In genomic region chr21:43399595-43400015, GRCh38 we compare ENCODE assay signal across 7 cellular contexts. TPM values are rescaled to one million over a fixed set of nuclear protein-coding genes. Genes with fewer than 3 reads are reported as not detected.
DNase-seq lines count a peak whose midpoint lies in the region; ATAC-seq, FAIRE-seq and TF ChIP-seq lines count a peak whose summit lies in the region.
"Not testable (repeated sequence)": the region's sequence is repeated elsewhere in the genome, so short reads cannot be mapped to it uniquely, and the experiment has no call there.

No MANE protein-coding gene starts in this region.

- not testable (repeated sequence) for H3K4me1 Mint-ChIP-seq in CD8-positive, alpha-beta T cell (ENCODE audit: low read depth); activated CD4-positive, alpha-beta T cell treated with anti-CD3 and anti-CD28 coated beads for 36 hours; natural killer cell treated with Interleukin-12 subunit alpha and Interleukin-12 subunit beta and Interleukin-15 and Interleukin-18, amount 100 ng/mL, for 72 hours (ENCODE audit: low read depth in 2 of 2)

- not testable (repeated sequence) for H2AFZ ChIP-seq in GM12878 (ENCODE audit: control insufficient read depth, low read depth, low read length)

- not testable (repeated sequence) for H3K36me3 Mint-ChIP-seq in CD8-positive, alpha-beta T cell; activated CD4-positive, alpha-beta T cell treated with anti-CD3 and anti-CD28 coated beads for 36 hours (ENCODE audit: low read depth); natural killer cell treated with Interleukin-12 subunit alpha and Interleukin-12 subunit beta and Interleukin-15 and Interleukin-18, amount 100 ng/mL, for 72 hours

- RAD21 ChIA-PET in GM12878 (lab: Charles Lee; ENCODE audit: unreplicated experiment): not testable (repeated sequence)

- not testable (repeated sequence) for H3K27ac Mint-ChIP-seq in CD8-positive, alpha-beta T cell; activated CD4-positive, alpha-beta T cell treated with anti-CD3 and anti-CD28 coated beads for 36 hours; natural killer cell treated with Interleukin-12 subunit alpha and Interleukin-12 subunit beta and Interleukin-15 and Interleukin-18, amount 100 ng/mL, for 72 hours

- BruUV-seq in GM12878 (replicated peaks; lab: Mats Ljungman, UMichigan): not testable (repeated sequence)

- not testable (repeated sequence) for H3K27me3 Mint-ChIP-seq in CD8-positive, alpha-beta T cell (ENCODE audit: low read depth); activated CD4-positive, alpha-beta T cell treated with anti-CD3 and anti-CD28 coated beads for 36 hours; natural killer cell treated with Interleukin-12 subunit alpha and Interleukin-12 subunit beta and Interleukin-15 and Interleukin-18, amount 100 ng/mL, for 72 hours

- H3K9me3 Mint-ChIP-seq in CD8-positive, alpha-beta T cell; activated CD4-positive, alpha-beta T cell treated with anti-CD3 and anti-CD28 coated beads for 36 hours (ENCODE audit: low read depth); natural killer cell treated with Interleukin-12 subunit alpha and Interleukin-12 subunit beta and Interleukin-15 and Interleukin-18, amount 100 ng/mL, for 72 hours: not testable (repeated sequence)

- H3K4me2 ChIP-seq in GM12878 (ENCODE audit: control insufficient read depth, insufficient read depth): not testable (repeated sequence)

- not testable (repeated sequence) for DNase-seq in CD8-positive, alpha-beta T cell; activated CD4-positive, alpha-beta T cell treated with anti-CD3 and anti-CD28 coated beads for 36 hours; GM12878 (ENCODE audit: low read depth, low spot score); left ventricle myocardium superior; natural killer cell treated with Interleukin-12 subunit alpha and Interleukin-12 subunit beta and Interleukin-15 and Interleukin-18, amount 100 ng/mL, for 72 hours (ENCODE audit: low spot score)

- H3K9me3 ChIP-seq in CD8-positive, alpha-beta T cell (ENCODE audit: low read length); GM12878 (replicated peaks; ENCODE audit: control insufficient read depth, insufficient read depth, low read length): not testable (repeated sequence)

- not testable (repeated sequence) for TF ChIP-seq EP300 in GM12878 (IDR thresholded peaks at IDR 0.05; ENCODE audit: borderline replicate concordance in 1 of 2, control insufficient read depth in 1 of 2, low read depth in 2 of 2, low read length in 2 of 2)

- peak; percentile 7 for FAIRE-seq in GM12878 (lab: Jason Lieb, UNC)

- no CpG with 5 or more reads among the region's 15 CpGs for WGBS in GM12878 (ENCODE audit: insufficient coverage, insufficient replicate concordance, low lambda C conversion rate, missing lambda C conversion rate)

- not testable (repeated sequence) for TF ChIP-seq CTCF in CD8-positive, alpha-beta T cell (IDR thresholded peaks at IDR 0.05); GM12878 (IDR thresholded peaks at IDR 0.05 in 2 of 3, conservative IDR thresholded peaks at IDR 0.05 in 1 of 3; ENCODE audit: control insufficient read depth in 2 of 3, extremely low read depth in 1 of 3, insufficient read depth in 1 of 3, low read depth in 3 of 3, low read length in 3 of 3)

- peak; percentile 71 for ATAC-seq in CD8-positive, alpha-beta T cell
- peak; percentile 46 for ATAC-seq in GM19463 (IDR thresholded peaks at IDR 0.05; ENCODE audit: unreplicated experiment)
- ATAC-seq in HG03354 (IDR thresholded peaks at IDR 0.05; ENCODE audit: poor library complexity, severe bottlenecking, unreplicated experiment): peak; percentile 42
- peak; percentile 36 for ATAC-seq in activated CD4-positive, alpha-beta T cell treated with anti-CD3 and anti-CD28 coated beads for 36 hours
- peak; percentile 80 for ATAC-seq in GM12878
- peak; percentile 69 for ATAC-seq in left ventricle myocardium superior
- ATAC-seq in natural killer cell treated with Interleukin-12 subunit alpha and Interleukin-12 subunit beta and Interleukin-15 and Interleukin-18, amount 100 ng/mL, for 72 hours: peak; percentile 66 to 69

- not testable (repeated sequence) for TF ChIP-seq POLR2A in GM12878 (IDR thresholded peaks at IDR 0.05; ENCODE audit: low read depth, low read length)

- not testable (repeated sequence) for H3K4me3 ChIP-seq in CD8-positive, alpha-beta T cell (ENCODE audit: low read depth, low read length); GM12878

- not testable (repeated sequence) for H3K4me3 Mint-ChIP-seq in CD8-positive, alpha-beta T cell; activated CD4-positive, alpha-beta T cell treated with anti-CD3 and anti-CD28 coated beads for 36 hours; natural killer cell treated with Interleukin-12 subunit alpha and Interleukin-12 subunit beta and Interleukin-15 and Interleukin-18, amount 100 ng/mL, for 72 hours

- H3K27ac ChIP-seq in CD8-positive, alpha-beta T cell (ENCODE audit: low read depth, low read length); GM12878 (ENCODE audit: control insufficient read depth, insufficient read depth): not testable (repeated sequence)

- CTCF ChIA-PET in CD8-positive, alpha-beta T cell (lab: Charles Lee); activated CD4-positive, alpha-beta T cell treated with anti-CD3 and anti-CD28 coated beads for 36 hours (lab: Charles Lee); GM12878 (lab: Yijun Ruan, JAX): not testable (repeated sequence)

- H3K9ac ChIP-seq in GM12878 (ENCODE audit: control insufficient read depth, insufficient read depth, low read length): not testable (repeated sequence)

- H3K36me3 ChIP-seq in CD8-positive, alpha-beta T cell (ENCODE audit: insufficient read depth, low read length); GM12878 (ENCODE audit: control insufficient read depth in 2 of 2, insufficient read depth in 2 of 2, low read length in 1 of 2): not testable (repeated sequence)

- not testable (repeated sequence) for H4K20me1 ChIP-seq in GM12878 (ENCODE audit: control insufficient read depth, insufficient read depth)

- in situ Hi-C loops in GM12878 (cut with MboI): not testable (repeated sequence)

- POLR2A ChIA-PET in CD8-positive, alpha-beta T cell (lab: Charles Lee); activated CD4-positive, alpha-beta T cell treated with anti-CD3 and anti-CD28 coated beads for 36 hours (lab: Charles Lee); GM12878 (lab: Charles Lee): not testable (repeated sequence)

- H3K27me3 ChIP-seq in CD8-positive, alpha-beta T cell (ENCODE audit: insufficient read depth, low read length); GM12878 (replicated peaks in 1 of 2; ENCODE audit: control insufficient read depth in 2 of 2, insufficient read depth in 2 of 2, low read length in 1 of 2): not testable (repeated sequence)

- SMC1A ChIA-PET in GM12878 (lab: Charles Lee; ENCODE audit: uncharacterized antibody, unreplicated experiment): not testable (repeated sequence)

- intact Hi-C loops in CD8-positive, alpha-beta T cell (cut with DNase I, micrococcal nuclease); activated CD4-positive, alpha-beta T cell treated with anti-CD3 and anti-CD28 coated beads for 36 hours (cut with DNase I, micrococcal nuclease); GM12878 (cut with micrococcal nuclease; ENCODE audit: unreplicated experiment); left ventricle myocardium superior (cut with micrococcal nuclease): not testable (repeated sequence)

- not testable (repeated sequence) for H3K79me2 ChIP-seq in GM12878 (ENCODE audit: control insufficient read depth, insufficient read depth, low read length)

- TF ChIP-seq RAD21 in GM12878 (IDR thresholded peaks at IDR 0.05; ENCODE audit: insufficient read depth, low read depth, low read length): not testable (repeated sequence)

- H3K4me1 ChIP-seq in CD8-positive, alpha-beta T cell (ENCODE audit: insufficient read depth, low read length); GM12878 (ENCODE audit: control insufficient read depth, insufficient read depth, low read length): not testable (repeated sequence)

RNA-seq across cellular contexts. Expression of gene SIK1, which starts 27.3 kb away (rescaled TPM):
- 100 to 1,000 TPM; 716 to 734 TPM for total RNA-seq in CD8-positive, alpha-beta T cell
- 1 to 10 TPM; 6.4 to 9.6 TPM for total RNA-seq in activated CD4-positive, alpha-beta T cell treated with anti-CD3 and anti-CD28 coated beads for 36 hours
- total RNA-seq in GM12878 (2013; cell fraction: nucleolus; rRNA removed): 10.5 and 12.9 TPM in 2 replicates
- 0.16 and 0.40 TPM in 2 replicates for total RNA-seq in GM12878 (2014; rRNA removed)
- 0.83 and 1.5 TPM in 2 replicates for total RNA-seq in GM12878 (2014; rRNA removed; fragmentation: Illumina TruSeq; extraction: Trizol)
- 7.0 and 7.3 TPM in 2 replicates for total RNA-seq in GM12878 (2021)
- 0.75 TPM for polyA plus RNA-seq in GM12878 (2011; ENCODE audit: low read depth)
- polyA plus RNA-seq in GM12878 (2011; rRNA removed): 3.1 and 3.6 TPM in 2 replicates
- 0.33 and 1.8 TPM in 2 replicates for polyA plus RNA-seq in GM12878 (2011; cell fraction: cytosol; rRNA removed)
- polyA plus RNA-seq in GM12878 (2011; cell fraction: nucleus; rRNA removed): 1.8 and 2.6 TPM in 2 replicates
- 0.56 and 1.9 TPM in 2 replicates for polyA plus RNA-seq in GM12878 (2012)
- polyA plus RNA-seq in GM12878 (2014; fragmentation: Illumina TruSeq; extraction: Trizol): 5.5 and 8.3 TPM in 2 replicates
- polyA plus RNA-seq in GM12878 (2014; fragmentation: Nextera tagmentation; extraction: Ambion mirVana): under 1 TPM; 0.03 to 0.05 TPM
- 0.96 and 2.8 TPM in 2 replicates for polyA plus RNA-seq in GM12878 (2014; rRNA removed)
- not detected for polyA plus RNA-seq in GM12878 (2016; fragmentation: Nextera tagmentation; extraction: Ambion mirVana)
- 1.5 and 2.9 TPM in 2 replicates for polyA minus RNA-seq in GM12878 (2011; rRNA and poly(A)+ RNA removed)
- 5.5 and 7.7 TPM in 2 replicates for polyA minus RNA-seq in GM12878 (2011; cell fraction: cytosol; rRNA and poly(A)+ RNA removed)
- 1.8 and 6.9 TPM in 2 replicates for polyA minus RNA-seq in GM12878 (2011; cell fraction: nucleus; rRNA and poly(A)+ RNA removed)
- 8.0 TPM for total RNA-seq in left ventricle myocardium superior
- 10 to 100 TPM in 1 of 2 donors, 1 to 10 TPM in 1; 2.6 to 16.0 TPM for total RNA-seq in natural killer cell treated with Interleukin-12 subunit alpha and Interleukin-12 subunit beta and Interleukin-15 and Interleukin-18, amount 100 ng/mL, for 72 hours

Comparison
In these comparisons a context has a peak if more than half of its experiments do, and no peak if none do; other contexts are left out.
1. RNA of gene SIK1, which starts 27.3 kb away (total RNA-seq): 716 to 734 TPM in CD8-positive, alpha-beta T cell; 2.6 to 16.0 TPM in natural killer cell treated with Interleukin-12 subunit alpha and Interleukin-12 subunit beta and Interleukin-15 and Interleukin-18, amount 100 ng/mL, for 72 hours, 6.4 to 9.6 TPM in activated CD4-positive, alpha-beta T cell treated with anti-CD3 and anti-CD28 coated beads for 36 hours, 8.0 TPM in left ventricle myocardium superior (single experiment) and 0.16 to 12.9 TPM in GM12878; every median in the first group is over 10 times any median in the second.
2. Peak in every context shown above with its lines, with median percentiles within 50 percentile points of each other: ATAC-seq.